Comparison of ENCODE assay signal across 1 cellular context in the genomic region with DNA sequence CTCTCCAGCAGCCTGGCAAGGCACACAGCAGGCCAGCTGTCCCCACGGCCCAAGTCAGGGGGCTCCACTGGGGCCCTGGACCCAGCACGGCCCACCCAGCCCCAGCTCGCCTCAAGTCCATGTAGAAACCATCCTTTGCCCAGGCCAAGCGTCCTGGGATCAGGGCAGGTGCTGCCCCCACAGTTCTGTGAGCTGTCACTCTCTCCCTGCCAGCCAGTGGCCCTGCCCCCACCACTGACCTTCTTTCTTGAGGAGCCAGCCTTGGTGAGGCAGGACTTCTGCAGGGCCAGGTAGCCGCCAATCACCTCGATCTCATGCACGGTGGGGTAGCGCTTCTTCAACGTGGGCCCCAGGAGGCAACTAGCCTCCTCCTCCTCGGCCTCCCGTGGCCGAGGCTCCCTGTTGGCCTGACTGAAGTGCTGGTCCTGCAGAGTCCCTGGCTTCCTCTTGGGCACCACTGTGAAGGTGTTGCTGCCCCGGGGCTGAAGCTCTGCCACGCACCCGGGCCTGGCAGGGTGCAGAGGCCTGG.
TF ChIP-seq lines count a peak whose summit lies in the region.

No MANE protein-coding gene starts in this region.

TF ChIP-seq in liver, 16 proteins besides CTCF, POLR2A, EP300 and RAD21 (continued from another document):
- TF ChIP-seq, protein P1, sequence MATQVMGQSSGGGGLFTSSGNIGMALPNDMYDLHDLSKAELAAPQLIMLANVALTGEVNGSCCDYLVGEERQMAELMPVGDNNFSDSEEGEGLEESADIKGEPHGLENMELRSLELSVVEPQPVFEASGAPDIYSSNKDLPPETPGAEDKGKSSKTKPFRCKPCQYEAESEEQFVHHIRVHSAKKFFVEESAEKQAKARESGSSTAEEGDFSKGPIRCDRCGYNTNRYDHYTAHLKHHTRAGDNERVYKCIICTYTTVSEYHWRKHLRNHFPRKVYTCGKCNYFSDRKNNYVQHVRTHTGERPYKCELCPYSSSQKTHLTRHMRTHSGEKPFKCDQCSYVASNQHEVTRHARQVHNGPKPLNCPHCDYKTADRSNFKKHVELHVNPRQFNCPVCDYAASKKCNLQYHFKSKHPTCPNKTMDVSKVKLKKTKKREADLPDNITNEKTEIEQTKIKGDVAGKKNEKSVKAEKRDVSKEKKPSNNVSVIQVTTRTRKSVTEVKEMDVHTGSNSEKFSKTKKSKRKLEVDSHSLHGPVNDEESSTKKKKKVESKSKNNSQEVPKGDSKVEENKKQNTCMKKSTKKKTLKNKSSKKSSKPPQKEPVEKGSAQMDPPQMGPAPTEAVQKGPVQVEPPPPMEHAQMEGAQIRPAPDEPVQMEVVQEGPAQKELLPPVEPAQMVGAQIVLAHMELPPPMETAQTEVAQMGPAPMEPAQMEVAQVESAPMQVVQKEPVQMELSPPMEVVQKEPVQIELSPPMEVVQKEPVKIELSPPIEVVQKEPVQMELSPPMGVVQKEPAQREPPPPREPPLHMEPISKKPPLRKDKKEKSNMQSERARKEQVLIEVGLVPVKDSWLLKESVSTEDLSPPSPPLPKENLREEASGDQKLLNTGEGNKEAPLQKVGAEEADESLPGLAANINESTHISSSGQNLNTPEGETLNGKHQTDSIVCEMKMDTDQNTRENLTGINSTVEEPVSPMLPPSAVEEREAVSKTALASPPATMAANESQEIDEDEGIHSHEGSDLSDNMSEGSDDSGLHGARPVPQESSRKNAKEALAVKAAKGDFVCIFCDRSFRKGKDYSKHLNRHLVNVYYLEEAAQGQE (IDR thresholded peaks at IDR 0.05), result no peak
- TF ChIP-seq, protein P2, sequence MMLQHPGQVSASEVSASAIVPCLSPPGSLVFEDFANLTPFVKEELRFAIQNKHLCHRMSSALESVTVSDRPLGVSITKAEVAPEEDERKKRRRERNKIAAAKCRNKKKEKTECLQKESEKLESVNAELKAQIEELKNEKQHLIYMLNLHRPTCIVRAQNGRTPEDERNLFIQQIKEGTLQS (IDR thresholded peaks at IDR 0.05), result no peak
- TF ChIP-seq, protein P3, sequence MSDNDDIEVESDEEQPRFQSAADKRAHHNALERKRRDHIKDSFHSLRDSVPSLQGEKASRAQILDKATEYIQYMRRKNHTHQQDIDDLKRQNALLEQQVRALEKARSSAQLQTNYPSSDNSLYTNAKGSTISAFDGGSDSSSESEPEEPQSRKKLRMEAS (IDR thresholded peaks at IDR 0.05), result no peak
- TF ChIP-seq YY1 (IDR thresholded peaks at IDR 0.05) (no peak), HNF4A (conservative IDR thresholded peaks at IDR 0.05) (no peak), FOXA2 (IDR thresholded peaks at IDR 0.05) (no peak), HNF4G (IDR thresholded peaks at IDR 0.05) (no peak), TAF1 (conservative IDR thresholded peaks at IDR 0.05) (no peak), FOXA1 (IDR thresholded peaks at IDR 0.05) (no peak)
